Comparison of ENCODE assay signal across 20 cellular contexts in genomic region chr5:39717186-39717897, GRCh38.
DNase-seq lines count a peak whose midpoint lies in the region; ATAC-seq, FAIRE-seq and TF ChIP-seq lines count a peak whose summit lies in the region.
"Had no signal": no experiment of that assay in that cellular context is flagged by ENCODE, and none has a peak within 500 bp of the region (broad histone marks: within the 10 kb centered on the region; RNA-seq: fewer than 3 reads in every experiment).

No MANE protein-coding gene starts in this region.

- no peaks in the 10 kb centered on the region for H3K36me3 ChIP-seq in SK-N-MC (ENCODE audit: insufficient read depth, low read length)
- H3K36me3 ChIP-seq in suprapubic skin = no peaks in the 10 kb centered on the region
- H3K36me3 ChIP-seq in stomach = no peaks in the 10 kb centered on the region
- H3K36me3 ChIP-seq: lower lobe of right lung, MG63, neutrophil had no signal

- TF ChIP-seq EP300 in suprapubic skin (IDR thresholded peaks at IDR 0.05) (no peak), stomach (IDR thresholded peaks at IDR 0.05) (no peak)

- intact Hi-C loops in stomach (cut with DNase I; ENCODE audit: low total_unique reads) = no loop called here

- DNase-seq in GM04503 (ENCODE audit: low read depth) (peak; percentile 52), SK-N-MC (ENCODE audit: low read depth, low spot score) (no peak), fibroblast of the conjunctiva (ENCODE audit: low read depth) (peak; percentile 18), suprapubic skin (ENCODE audit: low spot score in 2 of 2) (no peak), ecto neural progenitor cell (ENCODE audit: low spot score) (no peak), stomach (no peak)
- DNase-seq: hippocampal formation, lower lobe of right lung, NCI-H1436 treated with DMSO at 0.1 percent for 48 hours had no signal

- TF ChIP-seq POLR2A in suprapubic skin (IDR thresholded peaks at IDR 0.05) (no peak), stomach (IDR thresholded peaks at IDR 0.05) (no peak)

- H3K9me3 ChIP-seq in SK-N-MC (ENCODE audit: low read depth, low read length) = no peaks in the 10 kb centered on the region
- H3K9me3 ChIP-seq in suprapubic skin = no peaks in the 10 kb centered on the region
- H3K9me3 ChIP-seq in stomach = no peaks in the 10 kb centered on the region
- H3K9me3 ChIP-seq: body of pancreas, lower lobe of right lung, MG63, neutrophil had no signal

- H3K4me3 ChIP-seq in SK-N-MC (no peak overlapping the region), suprapubic skin (no peak overlapping the region), stomach (no peak overlapping the region)
- H3K4me3 ChIP-seq: body of pancreas, lower lobe of right lung, MG63 had no signal

- H3K4me1 ChIP-seq in suprapubic skin (peaks cover 13% of the 10 kb centered on the region), stomach (peaks cover 0 to 19% (median 0%) of the 10 kb centered on the region in 4 donors)
- H3K4me1 ChIP-seq: lower lobe of right lung had no signal

- H3K27ac ChIP-seq in SK-N-MC (peak overlapping the region; percentile 65; the same call in 1 of the 2 replicates), suprapubic skin (no peak overlapping the region), stomach (no peak overlapping the region)
- H3K27ac ChIP-seq: HL-60, lower lobe of right lung, neutrophil had no signal

- no peaks in the 10 kb centered on the region for H3K27me3 ChIP-seq in suprapubic skin
- no peaks in the 10 kb centered on the region for H3K27me3 ChIP-seq in stomach
- H3K27me3 ChIP-seq: body of pancreas, MG63, neutrophil had no signal

- ATAC-seq in GM18909 (IDR thresholded peaks at IDR 0.05; ENCODE audit: poor library complexity, unreplicated experiment) = no peak
- ATAC-seq: CD8-positive, alpha-beta T cell; Right ventricle myocardium inferior had no signal

- peak; percentile 35 for FAIRE-seq in A204.1 (lab: Jason Lieb, UNC)
- FAIRE-seq: colon, frontal cortex, islet of Langerhans had no signal

- H3K9ac ChIP-seq in SK-N-MC (ENCODE audit: insufficient read length) = peak overlapping the region; percentile 21

- no peak for TF ChIP-seq CTCF in suprapubic skin (IDR thresholded peaks at IDR 0.05)
- no peak for TF ChIP-seq CTCF in stomach (IDR thresholded peaks at IDR 0.05)

- WGBS in suprapubic skin = 70% methylated on average over 2 of the region's 2 CpGs
- WGBS in stomach, 5 donors = 77 to 84% (median 82%) methylated on average over 2 of the region's 2 CpGs

Comparison
In these comparisons a context has a peak if more than half of its experiments do, and no peak if none do; other contexts are left out.
1. DNase-seq: peak in GM04503 (single experiment) and fibroblast of the conjunctiva (single experiment); none in SK-N-MC (single experiment), suprapubic skin (0 of 2), ecto neural progenitor cell (single experiment) and stomach (single experiment).